8 cellular contexts compared by ENCODE assay signal in genomic region chr20:13221673-13222318, GRCh38. TPM values are rescaled to one million over a fixed set of nuclear protein-coding genes. Genes with fewer than 3 reads are reported as not detected.
DNase-seq lines count a peak whose midpoint lies in the region; ATAC-seq and TF ChIP-seq lines count a peak whose summit lies in the region.

No MANE protein-coding gene starts in this region.

- in situ Hi-C loops in Panc1 (cut with HindIII; ENCODE audit: low pct_unique_long_range_greater_than_20kb, low sequenced_read_pairs) (no loop called here), transverse colon (cut with MboI; ENCODE audit: low pct_ligation_motif_present in 1 of 4, low pct_unique_long_range_greater_than_20kb in 1 of 4, low sequenced_read_pairs in 3 of 4) (no loop called here)

- H3K79me2 ChIP-seq in osteoblast (ENCODE audit: insufficient read depth, low read length) = no peaks in the 10 kb centered on the region

- no TSS peak for BruUV-seq in Panc1 (replicated peaks; lab: Mats Ljungman, UMichigan)

- H3K36me3 ChIP-seq in BLaER1 (no peaks in the 10 kb centered on the region), Panc1 (ENCODE audit: control insufficient read depth, insufficient read depth, low read length) (no peaks in the 10 kb centered on the region), gastroesophageal sphincter (no peaks in the 10 kb centered on the region), osteoblast (ENCODE audit: insufficient read depth, low read length) (no peaks in the 10 kb centered on the region), transverse colon (no peaks in the 10 kb centered on the region)

- TF ChIP-seq POLR2A in gastroesophageal sphincter (IDR thresholded peaks at IDR 0.05) (no peak), transverse colon (IDR thresholded peaks at IDR 0.05) (no peak)

- WGBS in gastroesophageal sphincter (ENCODE audit: low coverage in 1 of 2), 2 donors = no CpG with 5 or more reads among the region's 59 CpGs
- 4% methylated on average over 38 of the region's 59 CpGs; no CpG with 5 or more reads in 1 of the 2 donors for WGBS in transverse colon (ENCODE audit: low coverage in 1 of 2), 2 donors

- H3K9ac ChIP-seq in BLaER1 = peak overlapping the region; percentile 65

- DNase-seq in GM19240 (ENCODE audit: insufficient read length, low spot score) = peak; percentile 39
- DNase-seq in Panc1 (ENCODE audit: low read depth, low spot score) = no peak
- DNase-seq in activated effector memory CD4-positive, alpha-beta T cell treated with anti-CD3 and anti-CD28 coated beads, Interleukin-2, amount 50 U/mL, for 16 hours = peak; percentile 86
- peak; percentile 99 for DNase-seq in osteoblast (ENCODE audit: insufficient read length, low spot score, missing footprints)
- DNase-seq in transverse colon = peak; percentile 46

- intact Hi-C loops in Panc1 (cut with micrococcal nuclease; ENCODE audit: unreplicated experiment) = no loop called here
- intact Hi-C loops in transverse colon (cut with DNase I; ENCODE audit: low total_unique reads) = no loop called here

- peaks cover 52% of the 10 kb centered on the region for H3K27me3 ChIP-seq in BLaER1
- H3K27me3 ChIP-seq in Panc1 (ENCODE audit: control insufficient read depth, insufficient read depth, low read length) = peaks cover 32% of the 10 kb centered on the region
- peaks cover 48% of the 10 kb centered on the region for H3K27me3 ChIP-seq in gastroesophageal sphincter
- H3K27me3 ChIP-seq in osteoblast (ENCODE audit: insufficient read depth, low read length) = peaks cover 50% of the 10 kb centered on the region
- peaks cover 92% of the 10 kb centered on the region for H3K27me3 ChIP-seq in transverse colon

- CTCF ChIA-PET in Panc1 (lab: Charles Lee) = no interaction called here

- POLR2A ChIA-PET in Panc1 (lab: Charles Lee) = no interaction called here

- peaks cover 31% of the 10 kb centered on the region for H4K20me1 ChIP-seq in BLaER1
- H4K20me1 ChIP-seq in osteoblast (ENCODE audit: insufficient read depth, low read length) = no peaks in the 10 kb centered on the region

- H3K4me1 ChIP-seq in BLaER1 = peaks cover 34% of the 10 kb centered on the region
- H3K4me1 ChIP-seq in Panc1 (ENCODE audit: control insufficient read depth, insufficient read depth, low read length) = no peaks in the 10 kb centered on the region
- peaks cover 0 to 29% (median 7%) of the 10 kb centered on the region in 3 donors for H3K4me1 ChIP-seq in gastroesophageal sphincter
- peaks cover 3% of the 10 kb centered on the region for H3K4me1 ChIP-seq in osteoblast (ENCODE audit: insufficient read depth, low read length)
- H3K4me1 ChIP-seq in transverse colon = peaks cover 7 to 22% (median 20%) of the 10 kb centered on the region in 4 donors

- peak overlapping the region; percentile 45 for H3K27ac ChIP-seq in BLaER1
- H3K27ac ChIP-seq in Panc1 (ENCODE audit: low read length) = no peak overlapping the region
- H3K27ac ChIP-seq in gastroesophageal sphincter = peak overlapping the region in 3 of 4 donors; percentile 35 to 59 (median 59)
- no peak overlapping the region for H3K27ac ChIP-seq in osteoblast (ENCODE audit: low read depth, low read length)
- H3K27ac ChIP-seq in transverse colon = no peak overlapping the region

- peak overlapping the region; percentile 98 for H3K4me2 ChIP-seq in BLaER1
- H3K4me2 ChIP-seq in osteoblast (ENCODE audit: insufficient read depth, low read length) = peak overlapping the region; percentile 74

- ATAC-seq in HG03378 (IDR thresholded peaks at IDR 0.05; ENCODE audit: unreplicated experiment) (peak; percentile 62), Panc1 (peak; percentile 86), gastroesophageal sphincter (peak; percentile 75)

- peaks cover 7% of the 10 kb centered on the region; the same call in 1 of the 2 replicates for H3K9me3 ChIP-seq in BLaER1
- H3K9me3 ChIP-seq in Panc1 (ENCODE audit: control insufficient read depth, insufficient read depth, low read depth, low read length) = no peaks in the 10 kb centered on the region
- H3K9me3 ChIP-seq in gastroesophageal sphincter = peaks cover 0 to 4% (median 0%) of the 10 kb centered on the region in 3 donors
- H3K9me3 ChIP-seq in osteoblast (ENCODE audit: low read depth, low read length) = no peaks in the 10 kb centered on the region
- H3K9me3 ChIP-seq in transverse colon = no peaks in the 10 kb centered on the region

- no peak for TF ChIP-seq CTCF in Panc1 (IDR thresholded peaks at IDR 0.05)
- TF ChIP-seq CTCF in gastroesophageal sphincter (IDR thresholded peaks at IDR 0.05) = peak in 2 of 4 experiments; percentile 28 to 30
- TF ChIP-seq CTCF in osteoblast (IDR thresholded peaks at IDR 0.05; ENCODE audit: extremely low read depth, low read depth, low read length) = no peak
- TF ChIP-seq CTCF in transverse colon (IDR thresholded peaks at IDR 0.05) = no peak

- H3K4me3 ChIP-seq in BLaER1 (peak overlapping the region; percentile 77), Panc1 (ENCODE audit: low read depth in 2 of 2, low read length in 2 of 2) (peak overlapping the region; percentile 30 to 33), gastroesophageal sphincter (peak overlapping the region; percentile 53 to 65), osteoblast (ENCODE audit: insufficient read depth, low read length) (peak overlapping the region; percentile 73), transverse colon (peak overlapping the region; percentile 4 to 53 (median 37))

- TF ChIP-seq EP300 in gastroesophageal sphincter (IDR thresholded peaks at IDR 0.05) (no peak), transverse colon (IDR thresholded peaks at IDR 0.05; ENCODE audit: low read depth) (no peak)

- peak overlapping the region; percentile 76 for H2AFZ ChIP-seq in osteoblast (ENCODE audit: low read length)

RNA-seq across cellular contexts. Expression of gene ISM1, which starts 0.7 kb away (rescaled TPM):
- not detected for total RNA-seq in Panc1 (2021; ENCODE audit: unreplicated experiment)
- polyA plus RNA-seq in Panc1 (2012; ENCODE audit: insufficient read length) = not detected
- 1 to 10 TPM; 3.6 to 8.1 (median 6.4) TPM for total RNA-seq in gastroesophageal sphincter
- 4.0 and 8.3 TPM in 2 replicates for total RNA-seq in osteoblast
- under 1 TPM in 2 of 4 donors, not detected in 2; 0.55 to 0.64 TPM for total RNA-seq in transverse colon

Comparison
In these comparisons a context has a peak if more than half of its experiments do, and no peak if none do; other contexts are left out.
1. H3K27ac ChIP-seq: peak in BLaER1 (single experiment) and gastroesophageal sphincter (3 of 4); none in Panc1 (single experiment), osteoblast (single experiment) and transverse colon (0 of 4).
2. Peak in every context shown above with its lines, with median percentiles within 50 percentile points of each other: H3K4me3 ChIP-seq and ATAC-seq.